In the genomic region with DNA sequence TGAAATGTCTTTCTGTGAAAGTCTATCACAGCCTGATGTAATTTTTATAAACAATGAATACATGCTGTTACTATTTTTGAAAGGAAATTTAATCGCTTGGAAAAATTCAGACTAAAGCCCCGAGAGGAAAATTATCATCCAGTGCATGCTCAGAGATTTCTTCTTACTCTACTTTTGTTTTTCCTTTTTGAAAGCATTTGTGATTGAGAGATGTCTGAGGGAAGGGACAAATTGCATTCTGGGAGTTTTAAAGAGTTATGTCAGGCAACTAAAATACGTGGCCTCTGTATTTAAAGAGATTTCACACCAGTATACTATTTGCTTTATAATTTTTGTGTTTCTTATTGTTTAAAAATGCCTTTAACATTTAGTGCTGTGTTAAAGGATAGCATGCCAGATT, we compare ENCODE assay signal across 10 cellular contexts. TPM values are rescaled to one million over a fixed set of nuclear protein-coding genes. Genes with fewer than 3 reads are reported as not detected.
DNase-seq lines count a peak whose midpoint lies in the region; ATAC-seq, FAIRE-seq and TF ChIP-seq lines count a peak whose summit lies in the region.
"Had no signal": no experiment of that assay in that cellular context is flagged by ENCODE, and none has a peak within 500 bp of the region (broad histone marks: within the 10 kb centered on the region; RNA-seq: fewer than 3 reads in every experiment).

No MANE protein-coding gene starts in this region.

- no peaks in the 10 kb centered on the region for H3K9me3 Mint-ChIP-seq in effector memory CD8-positive, alpha-beta T cell

- H3K9me2 ChIP-seq in OCI-LY7 (ENCODE audit: insufficient read depth, low read length), result no peaks in the 10 kb centered on the region

- H3K27me3 Mint-ChIP-seq in effector memory CD8-positive, alpha-beta T cell, result no peaks in the 10 kb centered on the region

- no peaks in the 10 kb centered on the region for H4K20me1 ChIP-seq in OCI-LY7 (ENCODE audit: insufficient read depth, low read length)

- no peak for ATAC-seq in effector memory CD8-positive, alpha-beta T cell (replicated peaks)
- ATAC-seq in pancreas (no peak), HG03159 (IDR thresholded peaks at IDR 0.05; ENCODE audit: unreplicated experiment) (no peak), HG03565 (IDR thresholded peaks at IDR 0.05; ENCODE audit: unreplicated experiment) (no peak), HG03342 (IDR thresholded peaks at IDR 0.05; ENCODE audit: unreplicated experiment) (no peak)
- ATAC-seq: activated CD4-positive, CD25-positive, alpha-beta regulatory T cell treated with anti-CD3 and anti-CD28 coated beads, Interleukin-2, amount 50 U/mL, for 24 hours had no signal

- no peaks in the 10 kb centered on the region for H3K9me3 ChIP-seq in OCI-LY7 (ENCODE audit: low read length)
- H3K9me3 ChIP-seq in pancreas, result no peaks in the 10 kb centered on the region

- H3K27ac ChIP-seq in OCI-LY7 (ENCODE audit: low read depth, low read length, poor library complexity, severe bottlenecking) (peak overlapping the region; percentile 88), pancreas (peak overlapping the region in 2 of 4 donors; percentile 99)

- FAIRE-seq in pancreas (lab: Jason Lieb, UNC), result peak; percentile 34

- WGBS in pancreas, 2 donors, result 20 to 46% methylated on average over 3 of the region's 3 CpGs

- peaks cover 34% of the 10 kb centered on the region for H3K79me2 ChIP-seq in OCI-LY7 (ENCODE audit: insufficient read depth, low read depth, low read length)

- H3K4me3 ChIP-seq in OCI-LY7 (ENCODE audit: low read depth, low read length, poor library complexity, severe bottlenecking) (peak overlapping the region; percentile 75), pancreas (peak overlapping the region in 1 of 4 donors; percentile 60)

- CTCF ChIA-PET in OCI-LY7 (lab: Charles Lee; ENCODE audit: unreplicated experiment), result no interaction called here

- peak overlapping the region; percentile 92 to 94 for H3K27ac Mint-ChIP-seq in effector memory CD8-positive, alpha-beta T cell

- H3K4me3 Mint-ChIP-seq in effector memory CD8-positive, alpha-beta T cell, result peak overlapping the region; percentile 75 to 78

- intact Hi-C loops in OCI-LY7 (cut with micrococcal nuclease; ENCODE audit: unreplicated experiment), result no loop called here
- intact Hi-C loops in pancreas (cut with DNase I), result no loop called here

- DNase-seq in GM10266 (ENCODE audit: extremely low spot score) (peak; percentile 19), OCI-LY7 (ENCODE audit: low spot score) (peak; percentile 29), pancreas (no peak), NCI-H526 (lab: John Stamatoyannopoulos, UW) (no peak)
- DNase-seq in effector memory CD8-positive, alpha-beta T cell, result no peak
- DNase-seq: mesendoderm had no signal

- BruUV-seq in OCI-LY7 (replicated peaks; lab: Mats Ljungman, UMichigan), result no TSS peak

- no peaks in the 10 kb centered on the region for H3K27me3 ChIP-seq in pancreas

- H3K4me1 Mint-ChIP-seq in effector memory CD8-positive, alpha-beta T cell (ENCODE audit: low read depth in 2 of 2), result peaks cover 18 to 24% of the 10 kb centered on the region in 2 donors

- peak overlapping the region; percentile 80; the same call in 1 of the 2 replicates for H2AFZ ChIP-seq in OCI-LY7 (ENCODE audit: low read length)

- H3K36me3 ChIP-seq in OCI-LY7 (ENCODE audit: insufficient read depth, low read length), result peaks cover 22% of the 10 kb centered on the region; the same call in 1 of the 2 replicates
- H3K36me3 ChIP-seq in pancreas, result no peaks in the 10 kb centered on the region

- TF ChIP-seq CTCF in GM10266 (IDR thresholded peaks at IDR 0.05; ENCODE audit: control insufficient read depth, insufficient read depth, low read depth, missing control alignments), result no peak
- TF ChIP-seq CTCF in OCI-LY7 (conservative IDR thresholded peaks at IDR 0.05; ENCODE audit: low read length), result no peak
- no peak for TF ChIP-seq CTCF in pancreas (IDR thresholded peaks at IDR 0.05)

- POLR2A ChIA-PET in OCI-LY7 (lab: Charles Lee), result no interaction called here

- peak overlapping the region; percentile 91 for H3K4me2 ChIP-seq in OCI-LY7 (ENCODE audit: low read length)

- H3K36me3 Mint-ChIP-seq in effector memory CD8-positive, alpha-beta T cell (ENCODE audit: insufficient read depth), result peaks cover 24% of the 10 kb centered on the region

- H3K4me1 ChIP-seq in OCI-LY7 (ENCODE audit: insufficient read depth, low read length, poor library complexity, severe bottlenecking) (peaks cover 42% of the 10 kb centered on the region), pancreas (peaks cover 14 to 48% (median 42%) of the 10 kb centered on the region in 3 donors)

RNA-seq across cellular contexts. Expression of gene ZFX, which starts 1.4 kb away (rescaled TPM):
- 18.1 and 20.0 TPM in 2 replicates for total RNA-seq in OCI-LY7 (2014; rRNA removed; shearing (Covaris generic))
- total RNA-seq in OCI-LY7 (2022) (34.8 and 37.6 TPM in 2 replicates), pancreas (10 to 100 TPM; 19.0 to 40.3 (median 26.4) TPM)
- 1 to 10 TPM; 4.4 to 8.8 TPM for polyA plus RNA-seq in pancreas

Comparison
In these comparisons a context has a peak if more than half of its experiments do, and no peak if none do; other contexts are left out.
1. DNase-seq: peak in GM10266 (single experiment) and OCI-LY7 (single experiment); none in effector memory CD8-positive, alpha-beta T cell (0 of 3), pancreas (0 of 6) and NCI-H526 (0 of 2).